In genomic region chr22:44711701-44712100, GRCh38 we compare ENCODE assay signal across 19 cellular contexts. TPM values are rescaled to one million over a fixed set of nuclear protein-coding genes. Genes with fewer than 3 reads are reported as not detected.
DNase-seq lines count a peak whose midpoint lies in the region; ATAC-seq lines count a peak whose summit lies in the region.
"Had no signal": no experiment of that assay in that cellular context is flagged by ENCODE, and none has a peak within 500 bp of the region (broad histone marks: within the 10 kb centered on the region; RNA-seq: fewer than 3 reads in every experiment).

No MANE protein-coding gene starts in this region.

- H3K27me3 Mint-ChIP-seq in CD8-positive, alpha-beta memory T cell, result peaks cover 0 to 1% of the 10 kb centered on the region in 2 donors
- peaks cover 9 to 22% (median 12%) of the 10 kb centered on the region in 3 donors for H3K27me3 Mint-ChIP-seq in immature natural killer cell (ENCODE audit: low read depth in 3 of 3)
- H3K27me3 Mint-ChIP-seq: activated naive CD4-positive, alpha-beta T cell treated with anti-CD3 and anti-CD28 coated beads, Interleukin-2, amount 50 U/mL, for 24 hours had no signal

- H3K36me3 ChIP-seq in CD8-positive, alpha-beta memory T cell (ENCODE audit: insufficient read depth, low read length), result peaks cover 7% of the 10 kb centered on the region
- H3K36me3 ChIP-seq in skeletal muscle tissue (ENCODE audit: control insufficient read depth in 3 of 3, insufficient read depth in 3 of 3, low read length in 3 of 3) (no peaks in the 10 kb centered on the region), MG63 (no peaks in the 10 kb centered on the region; the same call in none of the 2 replicates)

- no peaks in the 10 kb centered on the region for H3K9me3 ChIP-seq in CD8-positive, alpha-beta memory T cell (ENCODE audit: low read length)
- H3K9me3 ChIP-seq in skeletal muscle tissue (ENCODE audit: control insufficient read depth in 3 of 3, low read length in 3 of 3) (no peaks in the 10 kb centered on the region), MG63 (no peaks in the 10 kb centered on the region)
- H3K9me3 ChIP-seq: body of pancreas, stomach had no signal

- peak overlapping the region in 4 of 7 donors; percentile 24 to 85 (median 59) for H3K4me3 Mint-ChIP-seq in CD8-positive, alpha-beta memory T cell
- H3K4me3 Mint-ChIP-seq in immature natural killer cell, result peak overlapping the region in 3 of 5 donors; percentile 36 to 85 (median 79)
- H3K4me3 Mint-ChIP-seq: activated naive CD4-positive, alpha-beta T cell treated with anti-CD3 and anti-CD28 coated beads, Interleukin-2, amount 50 U/mL, for 24 hours had no signal

- no peak for DNase-seq in CD8-positive, alpha-beta memory T cell
- peak; percentile 73 for DNase-seq in NCI-H2171 treated with DMSO at 0.1 percent for 48 hours (lab: John Stamatoyannopoulos, UW)
- DNase-seq in immature natural killer cell, result no peak
- DNase-seq in MG63, result no peak
- no peak for DNase-seq in HK-2 (ENCODE audit: unreplicated experiment)
- DNase-seq: activated CD4-positive, alpha-beta T cell treated with anti-CD3 and anti-CD28 coated beads, Interleukin-2, amount 50 U/mL, for 1 hour; activated T-cell treated with anti-CD3 and anti-CD28 coated beads, Interleukin-2, amount 50 U/mL, for 1 hour; body of pancreas; cortex of kidney; GDM1; mesendoderm; NCI-H1436; NCI-H226 had no signal

- peak overlapping the region in 7 of 8 donors; percentile 42 to 97 (median 94) for H3K27ac Mint-ChIP-seq in CD8-positive, alpha-beta memory T cell
- H3K27ac Mint-ChIP-seq in immature natural killer cell, result peak overlapping the region; percentile 83 to 98 (median 95)
- H3K27ac Mint-ChIP-seq: activated naive CD4-positive, alpha-beta T cell treated with anti-CD3 and anti-CD28 coated beads, Interleukin-2, amount 50 U/mL, for 24 hours had no signal

- H3K9me3 Mint-ChIP-seq in CD8-positive, alpha-beta memory T cell, result no peaks in the 10 kb centered on the region
- H3K9me3 Mint-ChIP-seq in immature natural killer cell, result peaks cover 0 to 1% (median 0%) of the 10 kb centered on the region in 6 donors
- H3K9me3 Mint-ChIP-seq: activated naive CD4-positive, alpha-beta T cell treated with anti-CD3 and anti-CD28 coated beads, Interleukin-2, amount 50 U/mL, for 24 hours had no signal

- peak overlapping the region in 1 of 3 donors; percentile 25 for H3K9ac ChIP-seq in skeletal muscle tissue (ENCODE audit: low read depth in 1 of 3, low read length in 3 of 3)

- H3K4me1 Mint-ChIP-seq in CD8-positive, alpha-beta memory T cell, result peaks cover 34 to 67% (median 54%) of the 10 kb centered on the region in 3 donors
- H3K4me1 Mint-ChIP-seq in immature natural killer cell, result peaks cover 66 to 77% of the 10 kb centered on the region in 2 donors

- H3K27me3 ChIP-seq in CD8-positive, alpha-beta memory T cell (ENCODE audit: insufficient read depth, low read length, poor library complexity, severe bottlenecking), result no peaks in the 10 kb centered on the region
- H3K27me3 ChIP-seq in skeletal muscle tissue (ENCODE audit: control insufficient read depth in 3 of 3, insufficient read depth in 3 of 3, low read length in 3 of 3), result peaks cover 0 to 7% (median 0%) of the 10 kb centered on the region in 3 donors
- H3K27me3 ChIP-seq in MG63, result no peaks in the 10 kb centered on the region
- H3K27me3 ChIP-seq: body of pancreas, stomach had no signal

- CTCF ChIA-PET in CD8-positive, alpha-beta memory T cell (lab: Charles Lee), result interaction anchor here (1.2 to 4.6 kb wide), 3 partner anchors 9 to 27 kb away, joined by 3 to 20 read pairs (median 3); no protein-coding TSS in a partner anchor

- POLR2A ChIA-PET in CD8-positive, alpha-beta memory T cell (lab: Charles Lee), result no interaction called here

- no peak overlapping the region for H3K4me3 ChIP-seq in CD8-positive, alpha-beta memory T cell (ENCODE audit: low read length)
- H3K4me3 ChIP-seq in skeletal muscle tissue (ENCODE audit: low read length in 3 of 3) (no peak overlapping the region), MG63 (no peak overlapping the region)
- H3K4me3 ChIP-seq: body of pancreas, stomach had no signal

- no peak for ATAC-seq in GM18520 (IDR thresholded peaks at IDR 0.05; ENCODE audit: unreplicated experiment)
- no peak for ATAC-seq in GM21786 (IDR thresholded peaks at IDR 0.05; ENCODE audit: unreplicated experiment)
- ATAC-seq: body of pancreas had no signal

- H3K27ac ChIP-seq in CD8-positive, alpha-beta memory T cell (ENCODE audit: low read depth, low read length), result no peak overlapping the region
- H3K27ac ChIP-seq in skeletal muscle tissue (ENCODE audit: low read depth, low read length), result peak overlapping the region; percentile 21
- H3K27ac ChIP-seq: body of pancreas had no signal

- H3K36me3 Mint-ChIP-seq in CD8-positive, alpha-beta memory T cell, result peaks cover 0 to 29% (median 0%) of the 10 kb centered on the region in 3 donors
- H3K36me3 Mint-ChIP-seq in immature natural killer cell, result no peaks in the 10 kb centered on the region
- H3K36me3 Mint-ChIP-seq: activated naive CD4-positive, alpha-beta T cell treated with anti-CD3 and anti-CD28 coated beads, Interleukin-2, amount 50 U/mL, for 24 hours had no signal

- H3K4me1 ChIP-seq in CD8-positive, alpha-beta memory T cell (ENCODE audit: insufficient read depth, low read length), result peaks cover 35% of the 10 kb centered on the region
- peaks cover 8 to 14% (median 12%) of the 10 kb centered on the region in 3 donors for H3K4me1 ChIP-seq in skeletal muscle tissue (ENCODE audit: control insufficient read depth in 3 of 3, insufficient read depth in 3 of 3, low read length in 3 of 3)
- H3K4me1 ChIP-seq: body of pancreas had no signal

RNA-seq across cellular contexts. Expression of gene PRR5, which starts 9.7 kb away (rescaled TPM):
- 10 to 100 TPM; 26.4 to 29.9 TPM for total RNA-seq in CD8-positive, alpha-beta memory T cell
- 175 TPM for polyA plus RNA-seq in CD8-positive, alpha-beta memory T cell
- 100 to 1,000 TPM; 102 to 168 (median 112) TPM for polyA plus RNA-seq in immature natural killer cell
- 17.2 TPM for total RNA-seq in skeletal muscle tissue
- 24.0 and 45.5 TPM in 2 replicates for total RNA-seq in MG63 (2014; rRNA removed; shearing (Covaris generic); ENCODE audit: low replicate concordance)

RNA-seq across cellular contexts. Expression of gene ARHGAP8, which starts 40.7 kb away (rescaled TPM):
- total RNA-seq in CD8-positive, alpha-beta memory T cell, result under 1 TPM; 0.42 to 0.49 TPM
- not detected for polyA plus RNA-seq in CD8-positive, alpha-beta memory T cell
- 1 to 10 TPM in 1 of 3 donors, under 1 TPM in 1, not detected in 1; 0.60 to 2.0 TPM for polyA plus RNA-seq in immature natural killer cell
- total RNA-seq in skeletal muscle tissue, result 0.52 TPM
- total RNA-seq in MG63 (2014; rRNA removed; shearing (Covaris generic); ENCODE audit: low replicate concordance), result not detected in 2 replicates
- total RNA-seq: endothelial cell of umbilical vein had no signal
- polyA plus RNA-seq: endothelial cell of umbilical vein had no signal
